Comparison of ENCODE assay signal across 1 cellular context in the genomic region with DNA sequence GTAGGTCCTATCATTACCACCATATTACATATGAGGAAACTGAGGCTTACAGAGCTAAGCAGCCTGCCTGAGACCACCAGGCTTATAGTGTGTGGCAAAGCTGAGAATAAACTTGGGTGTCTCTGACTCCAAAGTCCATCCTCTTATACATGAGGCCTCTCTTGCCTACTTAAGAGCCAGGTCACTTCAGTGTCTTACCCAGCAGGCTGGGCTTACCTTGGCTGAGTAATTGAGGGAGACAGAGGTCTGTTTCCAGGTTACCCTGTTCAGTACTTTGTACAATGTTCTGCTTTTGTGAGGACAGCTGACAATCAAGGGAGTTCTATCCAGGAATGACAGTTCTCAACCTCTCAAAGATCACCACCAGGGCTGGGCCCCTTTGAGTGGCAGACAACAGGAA.
TF ChIP-seq lines count a peak whose summit lies in the region.

No MANE protein-coding gene starts in this region.

TF ChIP-seq in HepG2, 621 proteins besides CTCF, POLR2A, EP300 and RAD21:
- TF ChIP-seq ZFP36L2 (CRISPR knock-in tag; IDR thresholded peaks at IDR 0.05) = no peak
- peak; percentile 94 for TF ChIP-seq RBM22 (optimal IDR thresholded peaks at IDR 0.05; ENCODE audit: low read length)
- no peak for TF ChIP-seq ZKSCAN1 (IDR thresholded peaks at IDR 0.05; ENCODE audit: low read length)
